Comparison of ENCODE assay signal across 28 cellular contexts in the genomic region with DNA sequence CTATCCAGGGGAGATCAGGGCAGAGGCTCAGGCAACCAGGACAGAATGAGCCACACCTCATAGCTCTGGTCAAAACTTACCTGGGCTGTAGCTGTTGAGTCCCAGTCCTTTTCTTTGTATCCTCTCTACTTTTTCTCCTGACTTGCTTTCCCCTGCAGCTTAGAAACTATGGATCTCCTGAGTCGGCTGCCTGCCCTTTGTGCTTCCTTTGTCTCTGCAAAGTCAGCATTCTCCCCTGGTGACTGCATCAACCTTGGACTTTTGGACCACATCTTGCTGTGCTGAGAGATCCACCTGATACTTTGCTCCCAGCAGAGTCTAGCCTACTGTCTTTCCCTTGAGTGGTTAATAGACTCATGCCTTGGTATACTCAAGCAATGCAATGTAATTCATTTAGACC.
"Had no signal": no experiment of that assay in that cellular context is flagged by ENCODE, and none has a peak within 500 bp of the region (broad histone marks: within the 10 kb centered on the region; RNA-seq: fewer than 3 reads in every experiment).

No MANE protein-coding gene starts in this region.

- H3K9me3 ChIP-seq: left lung, lower lobe of right lung, pancreas, prostate gland, spleen, tibial nerve, uterus had no signal

- H3K4me3 ChIP-seq: left lung, lower lobe of right lung, pancreas, prostate gland, skin epidermis, spleen, tibial nerve, uterus had no signal

- H3K36me3 ChIP-seq: left lung, lower lobe of right lung, pancreas, prostate gland, spleen, tibial nerve, uterus had no signal

- H3K4me1 Mint-ChIP-seq: naive thymus-derived CD4-positive, alpha-beta T cell; stimulated activated memory B cell treated with anti-CD40 and anti-IgM and Interleukin-4, amounts not matched to agents 10 μg/mL and 1 μg/mL and 100 μg/mL, for 72 hours; stimulated activated naive CD8-positive, alpha-beta T cell treated with anti-CD3 and anti-CD28 coated beads, Interleukin-15, amount 100 ng/mL, for 72 hours had no signal

- H3K27ac Mint-ChIP-seq: natural killer cell treated with Interleukin-12 subunit alpha and Interleukin-12 subunit beta and Interleukin-15 and Interleukin-18, amount 100 ng/mL, for 72 hours; stimulated activated memory B cell treated with anti-CD40 and anti-IgM and Interleukin-4, amounts not matched to agents 10 μg/mL and 1 μg/mL and 100 μg/mL, for 72 hours; stimulated activated naive CD8-positive, alpha-beta T cell treated with anti-CD3 and anti-CD28 coated beads, Interleukin-15, amount 100 ng/mL, for 72 hours; type B pancreatic cell had no signal

- H3K27me3 ChIP-seq: left lung, pancreas, tibial nerve, uterus had no signal

- H3K4me1 ChIP-seq: lower lobe of right lung, pancreas, prostate gland, spleen, uterus had no signal

- H3K4me3 Mint-ChIP-seq: naive thymus-derived CD4-positive, alpha-beta T cell; natural killer cell treated with Interleukin-12 subunit alpha and Interleukin-12 subunit beta and Interleukin-15 and Interleukin-18, amount 100 ng/mL, for 72 hours; stimulated activated memory B cell treated with anti-CD40 and anti-IgM and Interleukin-4, amounts not matched to agents 10 μg/mL and 1 μg/mL and 100 μg/mL, for 72 hours; stimulated activated naive CD8-positive, alpha-beta T cell treated with anti-CD3 and anti-CD28 coated beads, Interleukin-15, amount 100 ng/mL, for 72 hours; type B pancreatic cell had no signal

- H3K36me3 Mint-ChIP-seq: natural killer cell treated with Interleukin-12 subunit alpha and Interleukin-12 subunit beta and Interleukin-15 and Interleukin-18, amount 100 ng/mL, for 72 hours; stimulated activated memory B cell treated with anti-CD40 and anti-IgM and Interleukin-4, amounts not matched to agents 10 μg/mL and 1 μg/mL and 100 μg/mL, for 72 hours; type B pancreatic cell had no signal

- H3K9me3 Mint-ChIP-seq: natural killer cell treated with Interleukin-12 subunit alpha and Interleukin-12 subunit beta and Interleukin-15 and Interleukin-18, amount 100 ng/mL, for 72 hours; stimulated activated memory B cell treated with anti-CD40 and anti-IgM and Interleukin-4, amounts not matched to agents 10 μg/mL and 1 μg/mL and 100 μg/mL, for 72 hours; stimulated activated naive CD8-positive, alpha-beta T cell treated with anti-CD3 and anti-CD28 coated beads, Interleukin-15, amount 100 ng/mL, for 72 hours; type B pancreatic cell had no signal

- DNase-seq: kidney glomerular epithelial cell; left cardiac atrium; left lung; lower lobe of right lung; mammary epithelial cell; mesenchymal stem cell; naive thymus-derived CD4-positive, alpha-beta T cell; nucleus accumbens; pancreas; posterior cingulate gyrus; retina; right cardiac atrium; spleen; stimulated activated CD4-positive, alpha-beta T cell treated with anti-CD3 and anti-CD28 coated beads, Interleukin-1b, Interleukin-23, amount 100 ng/mL, for 48 hours; stimulated activated CD4-positive, alpha-beta T cell treated with anti-CD3 and anti-CD28 coated beads, Interleukin-2, amount 100 ng/mL, for 48 hours; stimulated activated CD4-positive, alpha-beta T cell treated with anti-CD3 and anti-CD28 coated beads, Interleukin-4, amount 100 ng/mL, for 4 hours; stimulated activated CD8-positive, alpha-beta memory T cell treated with anti-CD3 and anti-CD28 coated beads, Interleukin-4, amount 100 ng/mL, for 48 hours; stimulated activated naive CD4-positive, alpha-beta T cell treated with Interleukin-2 at 50 U/mL for 16 hours; stimulated activated naive CD8-positive, alpha-beta T cell treated with anti-CD3 and anti-CD28 coated beads, Interleukin-15, amount 100 ng/mL, for 72 hours; substantia nigra; uterus had no signal

- ATAC-seq: left cardiac atrium; left lung; lower lobe of right lung; naive thymus-derived CD4-positive, alpha-beta T cell; natural killer cell treated with Interleukin-12 subunit alpha and Interleukin-12 subunit beta and Interleukin-15 and Interleukin-18, amount 100 ng/mL, for 72 hours; pancreas; right cardiac atrium; sciatic nerve; stimulated activated memory B cell treated with anti-CD40 and anti-IgM and Interleukin-4, amounts not matched to agents 10 μg/mL and 1 μg/mL and 100 μg/mL, for 72 hours; stimulated activated naive CD8-positive, alpha-beta T cell treated with anti-CD3 and anti-CD28 coated beads, Interleukin-15, amount 100 ng/mL, for 72 hours had no signal

- H3K27ac ChIP-seq: left lung, lower lobe of right lung, pancreas, prostate gland, skin epidermis, spleen, uterus had no signal
